7 cellular contexts compared by ENCODE assay signal in the genomic region with DNA sequence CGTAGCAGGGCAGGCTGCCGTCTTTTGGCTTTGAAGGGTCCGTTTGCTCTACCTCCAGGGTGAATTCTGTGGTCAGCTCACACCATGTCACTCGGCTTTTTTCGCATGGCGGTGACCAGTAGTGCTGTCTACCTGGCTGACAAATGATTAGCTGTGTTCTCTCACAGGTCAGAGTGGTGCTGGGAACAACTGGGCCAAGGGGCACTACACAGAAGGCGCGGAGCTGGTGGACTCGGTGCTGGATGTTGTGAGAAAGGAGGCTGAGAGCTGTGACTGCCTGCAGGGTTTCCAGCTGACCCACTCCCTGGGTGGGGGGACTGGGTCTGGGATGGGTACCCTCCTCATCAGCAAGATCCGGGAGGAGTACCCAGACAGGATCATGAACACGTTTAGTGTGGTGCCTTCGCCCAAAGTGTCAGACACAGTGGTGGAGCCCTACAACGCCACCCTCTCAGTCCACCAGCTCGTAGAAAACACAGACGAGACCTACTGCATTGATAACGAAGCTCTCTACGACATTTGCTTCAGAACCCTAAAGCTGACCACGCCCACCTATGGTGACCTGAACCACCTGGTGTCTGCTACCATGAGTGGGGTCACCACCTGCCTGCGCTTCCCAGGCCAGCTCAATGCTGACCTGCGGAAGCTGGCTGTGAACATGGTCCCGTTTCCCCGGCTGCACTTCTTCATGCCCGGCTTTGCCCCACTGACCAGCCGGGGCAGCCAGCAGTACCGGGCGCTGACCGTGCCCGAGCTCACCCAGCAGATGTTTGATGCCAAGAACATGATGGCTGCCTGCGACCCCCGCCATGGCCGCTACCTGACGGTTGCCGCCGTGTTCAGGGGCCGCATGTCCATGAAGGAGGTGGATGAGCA. TPM values are rescaled to one million over a fixed set of nuclear protein-coding genes. Genes with fewer than 3 reads are reported as not detected.
A peak's percentile ranks its signal among the peaks of the same experiment; 100 is the strongest.
DNase-seq lines count a peak whose midpoint lies in the region; ATAC-seq and TF ChIP-seq lines count a peak whose summit lies in the region.

No MANE protein-coding gene starts in this region.

- H3K9ac ChIP-seq in iPS-15b (ENCODE audit: low read depth, low read length), result no peak overlapping the region

- peaks cover 31% of the 10 kb centered on the region for H3K4me1 Mint-ChIP-seq in HFFc6 (ENCODE audit: low read depth)
- peaks cover 22% of the 10 kb centered on the region for H3K4me1 Mint-ChIP-seq in activated T-helper 1 cell treated with anti-CD3 and anti-CD28 coated beads, Interleukin-12 subunit alpha, Interleukin-12 subunit beta, Interleukin-2, Interleukin-4 antibody, amounts not matched to agents 30 ng/mL and 10 ng/mL and 1 ng/mL, durations not matched to agents 14 hours and 24 hours and 36 hours (ENCODE audit: low read depth)
- H3K4me1 Mint-ChIP-seq in stimulated activated naive B cell treated with anti-CD40 and anti-IgM and Interleukin-4, amounts not matched to agents 10 μg/mL and 1 μg/mL and 100 μg/mL, for 72 hours, result peaks cover 29 to 55% of the 10 kb centered on the region in 2 donors

- peaks cover 11% of the 10 kb centered on the region for H3K9me3 Mint-ChIP-seq in HFFc6
- no peaks in the 10 kb centered on the region for H3K9me3 Mint-ChIP-seq in activated T-helper 1 cell treated with anti-CD3 and anti-CD28 coated beads, Interleukin-12 subunit alpha, Interleukin-12 subunit beta, Interleukin-2, Interleukin-4 antibody, amounts not matched to agents 30 ng/mL and 10 ng/mL and 1 ng/mL, durations not matched to agents 14 hours and 24 hours and 36 hours
- no peaks in the 10 kb centered on the region for H3K9me3 Mint-ChIP-seq in stimulated activated naive B cell treated with anti-CD40 and anti-IgM and Interleukin-4, amounts not matched to agents 10 μg/mL and 1 μg/mL and 100 μg/mL, for 72 hours

- H3K9me3 ChIP-seq in iPS-15b (ENCODE audit: control insufficient read depth, insufficient read depth, low read length), result no peaks in the 10 kb centered on the region

- intact Hi-C loops in activated T-helper 1 cell treated with anti-CD3 and anti-CD28 coated beads, Interleukin-12 subunit alpha, Interleukin-12 subunit beta, Interleukin-2, Interleukin-4 antibody, amounts not matched to agents 30 ng/mL and 10 ng/mL and 1 ng/mL, durations not matched to agents 14 hours and 24 hours and 36 hours (cut with micrococcal nuclease), result loop anchor here (5.0 kb wide), 2 partner anchors 180 to 195 kb away; a partner anchor contains a TSS
- intact Hi-C loops in left colon (cut with DNase I, micrococcal nuclease), result no loop called here

- H3K27me3 Mint-ChIP-seq in HFFc6 (ENCODE audit: insufficient read depth), result peaks cover 24% of the 10 kb centered on the region
- no peaks in the 10 kb centered on the region for H3K27me3 Mint-ChIP-seq in activated T-helper 1 cell treated with anti-CD3 and anti-CD28 coated beads, Interleukin-12 subunit alpha, Interleukin-12 subunit beta, Interleukin-2, Interleukin-4 antibody, amounts not matched to agents 30 ng/mL and 10 ng/mL and 1 ng/mL, durations not matched to agents 14 hours and 24 hours and 36 hours (ENCODE audit: insufficient read depth)
- no peaks in the 10 kb centered on the region for H3K27me3 Mint-ChIP-seq in stimulated activated naive B cell treated with anti-CD40 and anti-IgM and Interleukin-4, amounts not matched to agents 10 μg/mL and 1 μg/mL and 100 μg/mL, for 72 hours

- TF ChIP-seq CTCF in HFFc6 (IDR thresholded peaks at IDR 0.05), result no peak

- H3K27ac Mint-ChIP-seq in HFFc6, result peak overlapping the region; percentile 89
- H3K27ac Mint-ChIP-seq in activated T-helper 1 cell treated with anti-CD3 and anti-CD28 coated beads, Interleukin-12 subunit alpha, Interleukin-12 subunit beta, Interleukin-2, Interleukin-4 antibody, amounts not matched to agents 30 ng/mL and 10 ng/mL and 1 ng/mL, durations not matched to agents 14 hours and 24 hours and 36 hours, result peak overlapping the region; percentile 77
- H3K27ac Mint-ChIP-seq in stimulated activated naive B cell treated with anti-CD40 and anti-IgM and Interleukin-4, amounts not matched to agents 10 μg/mL and 1 μg/mL and 100 μg/mL, for 72 hours, result peak overlapping the region; percentile 88

- peaks cover 21% of the 10 kb centered on the region for H3K36me3 Mint-ChIP-seq in HFFc6 (ENCODE audit: low read depth)
- H3K36me3 Mint-ChIP-seq in activated T-helper 1 cell treated with anti-CD3 and anti-CD28 coated beads, Interleukin-12 subunit alpha, Interleukin-12 subunit beta, Interleukin-2, Interleukin-4 antibody, amounts not matched to agents 30 ng/mL and 10 ng/mL and 1 ng/mL, durations not matched to agents 14 hours and 24 hours and 36 hours (ENCODE audit: low read depth), result peaks cover 23% of the 10 kb centered on the region
- H3K36me3 Mint-ChIP-seq in stimulated activated naive B cell treated with anti-CD40 and anti-IgM and Interleukin-4, amounts not matched to agents 10 μg/mL and 1 μg/mL and 100 μg/mL, for 72 hours, result peaks cover 17 to 30% of the 10 kb centered on the region in 2 donors

- no peaks in the 10 kb centered on the region for H3K27me3 ChIP-seq in iPS-15b (ENCODE audit: control insufficient read depth, insufficient read depth, low read length)

- H3K4me1 ChIP-seq in iPS-15b (ENCODE audit: control insufficient read depth, insufficient read depth, low read length), result peaks cover 5% of the 10 kb centered on the region

- H3K36me3 ChIP-seq in iPS-15b (ENCODE audit: control insufficient read depth, insufficient read depth, low read length), result peaks cover 19% of the 10 kb centered on the region

- peak overlapping the region; percentile 77 for H3K4me3 ChIP-seq in iPS-15b (ENCODE audit: low read depth, low read length)

- ATAC-seq in stimulated activated naive B cell treated with anti-CD40 and anti-IgM and Interleukin-4, amounts not matched to agents 10 μg/mL and 1 μg/mL and 100 μg/mL, for 72 hours (replicated peaks), result no peak
- ATAC-seq in left colon (no peak), GM19023 (IDR thresholded peaks at IDR 0.05; ENCODE audit: unreplicated experiment) (no peak), GM18498 (IDR thresholded peaks at IDR 0.05; ENCODE audit: unreplicated experiment) (no peak)

- DNase-seq in HFFc6, result no peak
- no peak for DNase-seq in activated T-helper 1 cell treated with anti-CD3 and anti-CD28 coated beads, Interleukin-12 subunit alpha, Interleukin-12 subunit beta, Interleukin-2, Interleukin-4 antibody, amounts not matched to agents 30 ng/mL and 10 ng/mL and 1 ng/mL, durations not matched to agents 14 hours and 24 hours and 36 hours (ENCODE audit: low spot score)
- no peak for DNase-seq in stimulated activated naive B cell treated with anti-CD40 and anti-IgM and Interleukin-4, amounts not matched to agents 10 μg/mL and 1 μg/mL and 100 μg/mL, for 72 hours
- no peak for DNase-seq in left colon

- peak overlapping the region; percentile 94 for H3K4me3 Mint-ChIP-seq in HFFc6
- H3K4me3 Mint-ChIP-seq in activated T-helper 1 cell treated with anti-CD3 and anti-CD28 coated beads, Interleukin-12 subunit alpha, Interleukin-12 subunit beta, Interleukin-2, Interleukin-4 antibody, amounts not matched to agents 30 ng/mL and 10 ng/mL and 1 ng/mL, durations not matched to agents 14 hours and 24 hours and 36 hours, result peak overlapping the region; percentile 92
- peak overlapping the region; percentile 79 to 87 for H3K4me3 Mint-ChIP-seq in stimulated activated naive B cell treated with anti-CD40 and anti-IgM and Interleukin-4, amounts not matched to agents 10 μg/mL and 1 μg/mL and 100 μg/mL, for 72 hours

RNA-seq across cellular contexts. Expression of a gene that starts 1.5 kb away (rescaled TPM):
- 100 to 1,000 TPM; 415 to 760 (median 681) TPM for total RNA-seq in HFFc6 (2021; fragmentation: NEBNext Ultra II Directional; extraction: Animal tissue kit (Norgen Biotek cat#: 25700))
- 277 and 280 TPM in 2 replicates for total RNA-seq in activated T-helper 1 cell treated with anti-CD3 and anti-CD28 coated beads, Interleukin-12 subunit alpha, Interleukin-12 subunit beta, Interleukin-2, Interleukin-4 antibody, amounts not matched to agents 30 ng/mL and 10 ng/mL and 1 ng/mL, durations not matched to agents 14 hours and 24 hours and 36 hours
- 100 to 1,000 TPM; 353 to 486 TPM for total RNA-seq in left colon

RNA-seq across cellular contexts. Expression of a gene that starts 8.5 kb away (rescaled TPM):
- not detected for total RNA-seq in HFFc6 (2021; fragmentation: NEBNext Ultra II Directional; extraction: Animal tissue kit (Norgen Biotek cat#: 25700))
- total RNA-seq in activated T-helper 1 cell treated with anti-CD3 and anti-CD28 coated beads, Interleukin-12 subunit alpha, Interleukin-12 subunit beta, Interleukin-2, Interleukin-4 antibody, amounts not matched to agents 30 ng/mL and 10 ng/mL and 1 ng/mL, durations not matched to agents 14 hours and 24 hours and 36 hours, result 1.2 and 1.8 TPM in 2 replicates
- total RNA-seq in left colon, result not detected

RNA-seq across cellular contexts. Expression of a gene that starts 11.9 kb away (rescaled TPM):
- total RNA-seq in HFFc6 (2021; fragmentation: NEBNext Ultra II Directional; extraction: Animal tissue kit (Norgen Biotek cat#: 25700)), result not detected
- not detected in 2 replicates for total RNA-seq in activated T-helper 1 cell treated with anti-CD3 and anti-CD28 coated beads, Interleukin-12 subunit alpha, Interleukin-12 subunit beta, Interleukin-2, Interleukin-4 antibody, amounts not matched to agents 30 ng/mL and 10 ng/mL and 1 ng/mL, durations not matched to agents 14 hours and 24 hours and 36 hours
- not detected for total RNA-seq in left colon

RNA-seq across cellular contexts. Expression of a gene that starts 12.6 kb away (rescaled TPM):
- total RNA-seq in HFFc6 (2021; fragmentation: NEBNext Ultra II Directional; extraction: Animal tissue kit (Norgen Biotek cat#: 25700)), result 10 to 100 TPM; 48.5 to 59.9 (median 52.7) TPM
- total RNA-seq in activated T-helper 1 cell treated with anti-CD3 and anti-CD28 coated beads, Interleukin-12 subunit alpha, Interleukin-12 subunit beta, Interleukin-2, Interleukin-4 antibody, amounts not matched to agents 30 ng/mL and 10 ng/mL and 1 ng/mL, durations not matched to agents 14 hours and 24 hours and 36 hours, result 70.8 and 72.1 TPM in 2 replicates
- 10 to 100 TPM; 61.6 to 70.3 TPM for total RNA-seq in left colon

RNA-seq across cellular contexts. Expression of a gene that starts 15.3 kb away (rescaled TPM):
- total RNA-seq in HFFc6 (2021; fragmentation: NEBNext Ultra II Directional; extraction: Animal tissue kit (Norgen Biotek cat#: 25700)), result not detected
- total RNA-seq in activated T-helper 1 cell treated with anti-CD3 and anti-CD28 coated beads, Interleukin-12 subunit alpha, Interleukin-12 subunit beta, Interleukin-2, Interleukin-4 antibody, amounts not matched to agents 30 ng/mL and 10 ng/mL and 1 ng/mL, durations not matched to agents 14 hours and 24 hours and 36 hours, result 0.29 TPM in 1 of 2 replicates, not detected in the other
- total RNA-seq in left colon, result not detected
